18 cellular contexts compared by ENCODE assay signal in genomic region chr5:96112703-96113102, GRCh38.
"Had no signal": no experiment of that assay in that cellular context is flagged by ENCODE, and none has a peak within 500 bp of the region (broad histone marks: within the 10 kb centered on the region; RNA-seq: fewer than 3 reads in every experiment).

No MANE protein-coding gene starts in this region.

- DNase-seq: activated CD4-positive, alpha-beta memory T cell treated with anti-CD3 and anti-CD28 coated beads, Interleukin-2, amount 10 ng/mL, durations not matched to agents 7 days and 5 days; activated CD4-positive, alpha-beta T cell treated with anti-CD3 and anti-CD28 coated beads for 48 hours; activated CD8-positive, alpha-beta memory T cell treated with anti-CD3 and anti-CD28 coated beads, Interleukin-2, amount 10 ng/mL, durations not matched to agents 7 days and 5 days; activated naive CD8-positive, alpha-beta T cell treated with anti-CD3 and anti-CD28 coated beads for 36 hours; central memory CD4-positive, alpha-beta T cell; dorsolateral prefrontal cortex; islet precursor cell; nephron progenitor cell; stimulated activated CD4-positive, alpha-beta T cell treated with anti-CD3 and anti-CD28 coated beads, Interleukin-2, amount 100 ng/mL, for 24 hours; stimulated activated naive CD4-positive, alpha-beta T cell treated with Interleukin-2 at 50 U/mL for 16 hours; T-helper 17 cell; uterus had no signal

- H3K27me3 Mint-ChIP-seq: activated CD4-positive, alpha-beta memory T cell treated with anti-CD3 and anti-CD28 coated beads, Interleukin-2, amount 10 ng/mL, durations not matched to agents 7 days and 5 days; activated CD8-positive, alpha-beta memory T cell treated with anti-CD3 and anti-CD28 coated beads, Interleukin-2, amount 10 ng/mL, durations not matched to agents 7 days and 5 days; brain; progenitor cell of endocrine pancreas had no signal

- H3K4me1 ChIP-seq: tibial nerve, uterus had no signal

- ATAC-seq: activated CD8-positive, alpha-beta memory T cell treated with anti-CD3 and anti-CD28 coated beads, Interleukin-2, amount 10 ng/mL, durations not matched to agents 7 days and 5 days; T-helper 17 cell; WTC11 had no signal

- H3K9me3 ChIP-seq: tibial nerve, uterus had no signal

- H3K4me3 ChIP-seq: dorsolateral prefrontal cortex, lung, tibial nerve, uterus had no signal

- FAIRE-seq: colon had no signal

- H3K4me3 Mint-ChIP-seq: activated CD4-positive, alpha-beta memory T cell treated with anti-CD3 and anti-CD28 coated beads, Interleukin-2, amount 10 ng/mL, durations not matched to agents 7 days and 5 days; activated CD8-positive, alpha-beta memory T cell treated with anti-CD3 and anti-CD28 coated beads, Interleukin-2, amount 10 ng/mL, durations not matched to agents 7 days and 5 days; activated naive CD8-positive, alpha-beta T cell treated with anti-CD3 and anti-CD28 coated beads for 36 hours; brain; nephron progenitor cell; T-helper 17 cell; WTC11 had no signal

- H3K27ac Mint-ChIP-seq: activated CD4-positive, alpha-beta memory T cell treated with anti-CD3 and anti-CD28 coated beads, Interleukin-2, amount 10 ng/mL, durations not matched to agents 7 days and 5 days; activated CD8-positive, alpha-beta memory T cell treated with anti-CD3 and anti-CD28 coated beads, Interleukin-2, amount 10 ng/mL, durations not matched to agents 7 days and 5 days; activated naive CD8-positive, alpha-beta T cell treated with anti-CD3 and anti-CD28 coated beads for 36 hours; brain; nephron progenitor cell; T-helper 17 cell; WTC11 had no signal

- H3K4me1 Mint-ChIP-seq: brain, T-helper 17 cell had no signal

- H3K36me3 Mint-ChIP-seq: activated CD8-positive, alpha-beta memory T cell treated with anti-CD3 and anti-CD28 coated beads, Interleukin-2, amount 10 ng/mL, durations not matched to agents 7 days and 5 days; activated naive CD8-positive, alpha-beta T cell treated with anti-CD3 and anti-CD28 coated beads for 36 hours; brain had no signal

- H3K27me3 ChIP-seq: dorsolateral prefrontal cortex, tibial nerve, uterus had no signal

- H3K9me3 Mint-ChIP-seq: activated CD4-positive, alpha-beta memory T cell treated with anti-CD3 and anti-CD28 coated beads, Interleukin-2, amount 10 ng/mL, durations not matched to agents 7 days and 5 days; activated naive CD8-positive, alpha-beta T cell treated with anti-CD3 and anti-CD28 coated beads for 36 hours had no signal

- H3K27ac ChIP-seq: dorsolateral prefrontal cortex, tibial nerve, uterus had no signal

- H3K36me3 ChIP-seq: tibial nerve, uterus had no signal
